25 cellular contexts compared by ENCODE assay signal in genomic region chrX:101190736-101191135, GRCh38. TPM values are rescaled to one million over a fixed set of nuclear protein-coding genes. Genes with fewer than 3 reads are reported as not detected.
DNase-seq lines count a peak whose midpoint lies in the region; ATAC-seq and TF ChIP-seq lines count a peak whose summit lies in the region.
"Had no signal": no experiment of that assay in that cellular context is flagged by ENCODE, and none has a peak within 500 bp of the region (broad histone marks: within the 10 kb centered on the region; RNA-seq: fewer than 3 reads in every experiment).

No MANE protein-coding gene starts in this region.

- peak overlapping the region; percentile 87 for H2AFZ ChIP-seq in IMR-90 (replicated peaks; ENCODE audit: low read length, poor library complexity)

- H3K9ac ChIP-seq in IMR-90 (ENCODE audit: low read depth, low read length) = no peak overlapping the region

- H2AK5ac ChIP-seq in IMR-90 (ENCODE audit: low read depth, low read length) = no peak overlapping the region

- H3K18ac ChIP-seq in IMR-90 (ENCODE audit: low read depth, low read length) = no peak overlapping the region

- H4K20me1 ChIP-seq in IMR-90 (ENCODE audit: insufficient read depth, low read length) = no peaks in the 10 kb centered on the region

- H3K27ac Mint-ChIP-seq in neural crest cell (ENCODE audit: unreplicated experiment) (no peak overlapping the region), type B pancreatic cell (no peak overlapping the region)
- H3K27ac Mint-ChIP-seq: activated CD4-positive, alpha-beta T cell treated with anti-CD3 and anti-CD28 coated beads, Interleukin-2, amount 10 ng/mL, durations not matched to agents 7 days and 5 days; brain; naive B cell; stimulated activated naive B cell treated with anti-CD40 and anti-IgM and Interleukin-4, amounts not matched to agents 10 μg/mL and 1 μg/mL and 100 μg/mL, for 72 hours had no signal

- H3K23ac ChIP-seq in IMR-90 (ENCODE audit: low read depth, low read length) = 0 out of 2 replicates have a peak overlapping the region, but pooled peaks have one; percentile 27

- H3K9me3 ChIP-seq in IMR-90 (ENCODE audit: control insufficient read depth, insufficient read depth, low read length) (0 out of 2 replicates have a peak, but pooled peaks cover 3% of the 10 kb centered on the region), esophagus muscularis mucosa (no peaks in the 10 kb centered on the region)
- H3K9me3 ChIP-seq: left ventricle myocardium inferior, ovary had no signal

- 0 out of 2 replicates have a peak overlapping the region, but pooled peaks have one; percentile 5 for H4K5ac ChIP-seq in IMR-90 (ENCODE audit: low read depth, low read length)

- peaks cover 3% of the 10 kb centered on the region; the same call in 1 of the 2 replicates for H3K9me1 ChIP-seq in IMR-90 (ENCODE audit: insufficient read depth, low read length)

- 0 out of 2 replicates have a peak overlapping the region, but pooled peaks have one; percentile 5 for H3K4ac ChIP-seq in IMR-90 (ENCODE audit: low read depth, low read length)

- peak overlapping the region; percentile 33 for H3K4me2 ChIP-seq in IMR-90 (ENCODE audit: low read depth, low read length)

- no peak overlapping the region for H3K56ac ChIP-seq in IMR-90 (ENCODE audit: extremely low read depth, insufficient read depth, low read length)

- DNase-seq in IMR-90 (peak; percentile 34), esophagus muscularis mucosa (ENCODE audit: extremely low spot score) (no peak), neural crest cell (ENCODE audit: low read depth, low spot score) (no peak), type B pancreatic cell (ENCODE audit: extremely low spot score, unreplicated experiment) (no peak), nucleus accumbens (lab: John Stamatoyannopoulos, UW) (no peak), H7 (no peak)
- DNase-seq: activated CD4-positive, alpha-beta T cell treated with anti-CD3 and anti-CD28 coated beads, Interleukin-2, amount 10 ng/mL, durations not matched to agents 7 days and 5 days; activated T-cell treated with anti-CD3 and anti-CD28 coated beads, Interleukin-2, amount 50 U/mL, for 4 hours; Calu3; DND-41; effector CD8-positive, alpha-beta T cell; foreskin keratinocyte; KBM-7; naive B cell; NCI-H2029; NCI-H526; SHP77; stimulated activated CD4-positive, alpha-beta T cell treated with anti-CD3 and anti-CD28 coated beads, Interleukin-4, amount 100 ng/mL, for 4 hours; stimulated activated naive B cell treated with anti-CD40 and anti-IgM and Interleukin-4, amounts not matched to agents 10 μg/mL and 1 μg/mL and 100 μg/mL, for 72 hours; SW 1271; T-helper 9 cell had no signal

- H3K36me3 Mint-ChIP-seq in neural crest cell (ENCODE audit: low read depth) (peaks cover 3% of the 10 kb centered on the region), type B pancreatic cell (no peaks in the 10 kb centered on the region)
- H3K36me3 Mint-ChIP-seq: brain; naive B cell; stimulated activated naive B cell treated with anti-CD40 and anti-IgM and Interleukin-4, amounts not matched to agents 10 μg/mL and 1 μg/mL and 100 μg/mL, for 72 hours had no signal

- H3K27me3 Mint-ChIP-seq in neural crest cell (ENCODE audit: low read depth) (no peaks in the 10 kb centered on the region), type B pancreatic cell (no peaks in the 10 kb centered on the region)

- H3K36me3 ChIP-seq in IMR-90 (ENCODE audit: control insufficient read depth, insufficient read depth, low read length) (no peaks in the 10 kb centered on the region), esophagus muscularis mucosa (no peaks in the 10 kb centered on the region), H7 (replicated peaks; ENCODE audit: control insufficient read depth, insufficient read depth, low read length) (no peaks in the 10 kb centered on the region)
- H3K36me3 ChIP-seq: left ventricle myocardium inferior, ovary had no signal

- CTCF ChIA-PET in IMR-90 (lab: Yijun Ruan, JAX) = no interaction called here

- intact Hi-C loops in IMR-90 (cut with micrococcal nuclease) (no loop called here), esophagus muscularis mucosa (cut with DNase I) (no loop called here)

- no CpG with 5 or more reads among the region's 1 CpG for WGBS in IMR-90 (ENCODE audit: extremely low coverage in 2 of 2, insufficient read length in 1 of 2), 2 experiments
- WGBS in esophagus muscularis mucosa = 54% methylated on average over 1 of the region's 1 CpG

- no peak overlapping the region for H3K4me3 ChIP-seq in IMR-90 (ENCODE audit: insufficient read depth, low read depth, low read length)
- peak overlapping the region in 2 of 4 donors; percentile 41 for H3K4me3 ChIP-seq in esophagus muscularis mucosa
- no peak overlapping the region for H3K4me3 ChIP-seq in H7 (ENCODE audit: insufficient read depth, low read depth, low read length)

- POLR2A ChIA-PET in IMR-90 (lab: Charles Lee; ENCODE audit: unreplicated experiment) = interaction anchor here (0.6 kb wide), 1 partner anchor 186 kb away, joined by 5 read pairs; no protein-coding TSS in a partner anchor

- H3K4me3 Mint-ChIP-seq in neural crest cell (peak overlapping the region; percentile 15), type B pancreatic cell (peak overlapping the region; percentile 74)
- H3K4me3 Mint-ChIP-seq: activated CD4-positive, alpha-beta T cell treated with anti-CD3 and anti-CD28 coated beads, Interleukin-2, amount 10 ng/mL, durations not matched to agents 7 days and 5 days; activated T-cell treated with anti-CD3 and anti-CD28 coated beads, Interleukin-2, amount 50 U/mL, for 4 hours; brain; naive B cell; stimulated activated naive B cell treated with anti-CD40 and anti-IgM and Interleukin-4, amounts not matched to agents 10 μg/mL and 1 μg/mL and 100 μg/mL, for 72 hours had no signal

- dilution Hi-C loops in IMR-90 (cut with HindIII; ENCODE audit: low sequenced_read_pairs, unreplicated experiment) = no loop called here

- TF ChIP-seq POLR2A in IMR-90 (IDR thresholded peaks at IDR 0.05; ENCODE audit: low read depth, low read length) (no peak), esophagus muscularis mucosa (IDR thresholded peaks at IDR 0.05; ENCODE audit: low read depth) (no peak)

- no peaks in the 10 kb centered on the region for H3K4me1 Mint-ChIP-seq in neural crest cell
- H3K4me1 Mint-ChIP-seq in type B pancreatic cell (ENCODE audit: unreplicated experiment) = no peaks in the 10 kb centered on the region
- H3K4me1 Mint-ChIP-seq: activated CD4-positive, alpha-beta T cell treated with anti-CD3 and anti-CD28 coated beads, Interleukin-2, amount 10 ng/mL, durations not matched to agents 7 days and 5 days; naive B cell; stimulated activated naive B cell treated with anti-CD40 and anti-IgM and Interleukin-4, amounts not matched to agents 10 μg/mL and 1 μg/mL and 100 μg/mL, for 72 hours had no signal

- no peak overlapping the region for H2BK15ac ChIP-seq in IMR-90 (ENCODE audit: low read depth, low read length)

- ATAC-seq in IMR-90 (ENCODE audit: low read depth) (peak; percentile 57), HG03439 (IDR thresholded peaks at IDR 0.05; ENCODE audit: unreplicated experiment) (no peak)
- ATAC-seq: activated T-cell treated with anti-CD3 and anti-CD28 coated beads, Interleukin-2, amount 50 U/mL, for 4 hours; stimulated activated naive B cell treated with anti-CD40 and anti-IgM and Interleukin-4, amounts not matched to agents 10 μg/mL and 1 μg/mL and 100 μg/mL, for 72 hours had no signal

- H3K27ac ChIP-seq in IMR-90 (ENCODE audit: insufficient read depth, low read length) (no peak overlapping the region), esophagus muscularis mucosa (replicated peaks in 1 of 4) (peak overlapping the region; percentile 58 to 77 (median 65))
- H3K27ac ChIP-seq: foreskin keratinocyte, left ventricle myocardium inferior, ovary had no signal

- 0 out of 2 replicates have a peak, but pooled peaks cover 1% of the 10 kb centered on the region for H3K27me3 ChIP-seq in IMR-90 (ENCODE audit: control insufficient read depth, insufficient read depth, low read length)
- no peaks in the 10 kb centered on the region for H3K27me3 ChIP-seq in esophagus muscularis mucosa
- peaks cover 3% of the 10 kb centered on the region; the same call in 1 of the 2 replicates for H3K27me3 ChIP-seq in H7 (ENCODE audit: control insufficient read depth, insufficient read depth, low read length)
- H3K27me3 ChIP-seq: ovary had no signal

- peak overlapping the region; percentile 61 for H2BK120ac ChIP-seq in IMR-90 (ENCODE audit: low read depth, low read length)

- peaks cover 3% of the 10 kb centered on the region for H3K4me1 ChIP-seq in IMR-90 (ENCODE audit: control insufficient read depth, insufficient read depth, low read length)
- peaks cover 0 to 6% (median 0%) of the 10 kb centered on the region in 4 donors for H3K4me1 ChIP-seq in esophagus muscularis mucosa
- H3K4me1 ChIP-seq: foreskin keratinocyte, left ventricle myocardium inferior had no signal

- no peak for TF ChIP-seq RAD21 in IMR-90 (IDR thresholded peaks at IDR 0.05; ENCODE audit: low read length)

- no peak overlapping the region for H2BK20ac ChIP-seq in IMR-90 (ENCODE audit: low read depth, low read length)

- in situ Hi-C loops in IMR-90 (cut with MboI; ENCODE audit: low sequenced_read_pairs) = no loop called here

- H2BK5ac ChIP-seq in IMR-90 (ENCODE audit: low read depth, low read length, poor library complexity, severe bottlenecking) = peak overlapping the region; percentile 53

- TF ChIP-seq EP300 in esophagus muscularis mucosa (IDR thresholded peaks at IDR 0.05) = no peak

- BruUV-seq in IMR-90 (replicated peaks; lab: Mats Ljungman, UMichigan) = no TSS peak

- no peak overlapping the region for H3K14ac ChIP-seq in IMR-90 (replicated peaks; ENCODE audit: low read depth, low read length)

- H4K8ac ChIP-seq in IMR-90 (ENCODE audit: low read depth in 2 of 2, low read length in 2 of 2) = peak overlapping the region in 1 of 2 experiments; percentile 12; a peak in 1 of 4 replicates

- no peak overlapping the region; the same call in 1 of the 2 replicates for H4K91ac ChIP-seq in IMR-90 (ENCODE audit: insufficient read depth, low read depth, low read length)

- H3K79me1 ChIP-seq in IMR-90 (ENCODE audit: low read depth in 1 of 2, low read length in 2 of 2) = no peaks in the 10 kb centered on the region

- H3K9me3 Mint-ChIP-seq in neural crest cell = peaks cover 8% of the 10 kb centered on the region
- H3K9me3 Mint-ChIP-seq in type B pancreatic cell = no peaks in the 10 kb centered on the region
- H3K9me3 Mint-ChIP-seq: activated CD4-positive, alpha-beta T cell treated with anti-CD3 and anti-CD28 coated beads, Interleukin-2, amount 10 ng/mL, durations not matched to agents 7 days and 5 days; activated T-cell treated with anti-CD3 and anti-CD28 coated beads, Interleukin-2, amount 50 U/mL, for 4 hours; stimulated activated naive B cell treated with anti-CD40 and anti-IgM and Interleukin-4, amounts not matched to agents 10 μg/mL and 1 μg/mL and 100 μg/mL, for 72 hours had no signal

- TF ChIP-seq CTCF in IMR-90 (conservative IDR thresholded peaks at IDR 0.05; ENCODE audit: low read depth, low read length) (no peak), esophagus muscularis mucosa (IDR thresholded peaks at IDR 0.05) (no peak), neural crest cell (conservative IDR thresholded peaks at IDR 0.05) (no peak), type B pancreatic cell (conservative IDR thresholded peaks at IDR 0.05) (no peak)

- H2AK9ac ChIP-seq in IMR-90 (replicated peaks; ENCODE audit: low read depth, low read length, poor library complexity) = no peak overlapping the region

RNA-seq across cellular contexts. Expression of gene DRP2, which starts 28.9 kb away (rescaled TPM):
- 6.9 and 7.0 TPM in 2 replicates for total RNA-seq in IMR-90 (2012; rRNA removed)
- polyA plus RNA-seq in IMR-90 (2012; rRNA removed) = 6.4 and 7.9 TPM in 2 replicates
- 2.2 and 2.4 TPM in 2 replicates for polyA plus RNA-seq in IMR-90 (2012; cell fraction: cytosol; rRNA removed)
- 17.0 and 27.1 TPM in 2 replicates for polyA plus RNA-seq in IMR-90 (2012; cell fraction: nucleus; rRNA removed; ENCODE audit: low replicate concordance)
- under 1 TPM; 0.42 to 0.97 (median 0.65) TPM for total RNA-seq in esophagus muscularis mucosa
- total RNA-seq in neural crest cell = 2.4 and 2.9 TPM in 2 replicates
- total RNA-seq in type B pancreatic cell (ENCODE audit: low replicate concordance) = 0.14 and 1.3 TPM in 2 replicates
- 0.17 and 0.26 TPM in 2 replicates for total RNA-seq in H7 (2014; rRNA removed; shearing (Covaris generic))
